Comparison of ENCODE assay signal across 11 cellular contexts in the genomic region with DNA sequence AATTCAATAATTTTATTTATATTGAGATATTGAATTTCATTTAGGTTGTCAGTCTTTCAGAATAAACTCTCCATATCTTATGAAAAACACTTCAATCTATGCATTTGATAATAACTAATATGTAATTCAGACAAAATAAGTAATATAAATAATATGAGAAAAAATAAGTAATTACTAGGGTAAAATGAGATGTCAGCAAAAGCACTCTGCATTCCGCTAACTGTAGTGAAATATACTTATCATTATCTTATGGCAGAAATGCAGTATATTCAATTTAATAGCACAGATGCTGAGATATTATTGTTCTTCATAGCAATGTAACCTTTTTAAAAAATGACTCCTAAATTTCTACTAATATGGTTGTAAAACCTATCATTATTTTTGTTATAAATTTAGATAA.
"Had no signal": no experiment of that assay in that cellular context is flagged by ENCODE, and none has a peak within 500 bp of the region (broad histone marks: within the 10 kb centered on the region; RNA-seq: fewer than 3 reads in every experiment).

No MANE protein-coding gene starts in this region.

- ATAC-seq: GM23338, HCT116 had no signal

- H3K4me1 Mint-ChIP-seq: GM23338, H9 had no signal

- DNase-seq: GM23248, GOT3, H7, H9, HCEC 1CT, HFFc6 had no signal

- H3K9me3 ChIP-seq: HAP-1 had no signal

- H3K36me3 ChIP-seq: HAP-1 had no signal

- FAIRE-seq: H1, H54 had no signal

- H3K27ac Mint-ChIP-seq: GM23338, H9, HFFc6 had no signal

- H3K4me1 ChIP-seq: HAP-1 had no signal

- H3K4me3 ChIP-seq: GM23248, GM23338, HAP-1 had no signal

- H3K9ac ChIP-seq: GM23248 had no signal

- H3K4me3 Mint-ChIP-seq: GM23338, H9, HFFc6 had no signal

- H3K9me3 Mint-ChIP-seq: GM23338, H9, HFFc6 had no signal

- H2AFZ ChIP-seq: GM23248, GM23338 had no signal

- H3K27ac ChIP-seq: GM23248 had no signal

- H3K4me2 ChIP-seq: GM23338 had no signal
